Comparison of ENCODE assay signal across 9 cellular contexts in genomic region chr3:63864008-63864871, GRCh38. TPM values are rescaled to one million over a fixed set of nuclear protein-coding genes. Genes with fewer than 3 reads are reported as not detected.
A peak's percentile ranks its signal among the peaks of the same experiment; 100 is the strongest.
DNase-seq lines count a peak whose midpoint lies in the region; ATAC-seq and TF ChIP-seq lines count a peak whose summit lies in the region.
"Had no signal": no experiment of that assay in that cellular context is flagged by ENCODE, and none has a peak within 500 bp of the region (broad histone marks: within the 10 kb centered on the region; RNA-seq: fewer than 3 reads in every experiment).

No MANE protein-coding gene starts in this region.

- no peaks in the 10 kb centered on the region for H3K9me3 Mint-ChIP-seq in activated CD8-positive, alpha-beta memory T cell treated with anti-CD3 and anti-CD28 coated beads, Interleukin-2, amount 10 ng/mL, durations not matched to agents 7 days and 5 days (ENCODE audit: low read depth)
- no peaks in the 10 kb centered on the region for H3K9me3 Mint-ChIP-seq in stimulated activated memory B cell treated with anti-CD40 and anti-IgM and Interleukin-4, amounts not matched to agents 10 μg/mL and 1 μg/mL and 100 μg/mL, for 72 hours

- peak overlapping the region; percentile 97 for H3K4me3 Mint-ChIP-seq in activated CD8-positive, alpha-beta memory T cell treated with anti-CD3 and anti-CD28 coated beads, Interleukin-2, amount 10 ng/mL, durations not matched to agents 7 days and 5 days
- peak overlapping the region; percentile 88 for H3K4me3 Mint-ChIP-seq in stimulated activated memory B cell treated with anti-CD40 and anti-IgM and Interleukin-4, amounts not matched to agents 10 μg/mL and 1 μg/mL and 100 μg/mL, for 72 hours

- DNase-seq in GM06990 (ENCODE audit: extremely low read depth, insufficient read length) (peak; percentile 74), LHCN-M2 (ENCODE audit: low read depth) (peak; percentile 16), epithelial cell of prostate (ENCODE audit: low read depth, low spot score) (no peak), NCI-H1436 (lab: John Stamatoyannopoulos, UW) (no peak)
- peak; percentile 62 for DNase-seq in activated CD8-positive, alpha-beta memory T cell treated with anti-CD3 and anti-CD28 coated beads, Interleukin-2, amount 10 ng/mL, durations not matched to agents 7 days and 5 days

- no peak for TF ChIP-seq CTCF in GM06990 (IDR thresholded peaks at IDR 0.05; ENCODE audit: insufficient read depth, low read length, poor library complexity, severe bottlenecking)

- H3K4me3 ChIP-seq in GM06990 (replicated peaks; ENCODE audit: low read depth, low read length) (peak overlapping the region; percentile 71), muscle layer of colon (ENCODE audit: low read depth in 1 of 2, low read length in 2 of 2) (peak overlapping the region; percentile 60 to 68)

- peaks cover 48% of the 10 kb centered on the region for H3K4me1 Mint-ChIP-seq in activated CD8-positive, alpha-beta memory T cell treated with anti-CD3 and anti-CD28 coated beads, Interleukin-2, amount 10 ng/mL, durations not matched to agents 7 days and 5 days
- H3K4me1 Mint-ChIP-seq in stimulated activated memory B cell treated with anti-CD40 and anti-IgM and Interleukin-4, amounts not matched to agents 10 μg/mL and 1 μg/mL and 100 μg/mL, for 72 hours: peaks cover 62% of the 10 kb centered on the region

- peak; percentile 33 for ATAC-seq in GM21786 (IDR thresholded peaks at IDR 0.05; ENCODE audit: unreplicated experiment)
- ATAC-seq in activated CD8-positive, alpha-beta memory T cell treated with anti-CD3 and anti-CD28 coated beads, Interleukin-2, amount 10 ng/mL, durations not matched to agents 7 days and 5 days: peak; percentile 63
- peak; percentile 80 for ATAC-seq in stimulated activated memory B cell treated with anti-CD40 and anti-IgM and Interleukin-4, amounts not matched to agents 10 μg/mL and 1 μg/mL and 100 μg/mL, for 72 hours

- CTCF ChIA-PET in activated CD8-positive, alpha-beta memory T cell treated with anti-CD3 and anti-CD28 coated beads, Interleukin-2, amount 10 ng/mL, durations not matched to agents 7 days and 5 days (lab: Charles Lee): interaction anchor here (1.1 kb wide), 1 partner anchor 157 kb away, joined by 5 read pairs; no protein-coding TSS in a partner anchor

- H3K9ac ChIP-seq in muscle layer of colon (ENCODE audit: low read length): peak overlapping the region; percentile 60

- H3K4me1 ChIP-seq in muscle layer of colon (ENCODE audit: insufficient read depth, low read length): peaks cover 22% of the 10 kb centered on the region

- no peaks in the 10 kb centered on the region for H3K9me3 ChIP-seq in muscle layer of colon (ENCODE audit: low read length)

- H3K36me3 Mint-ChIP-seq in activated CD8-positive, alpha-beta memory T cell treated with anti-CD3 and anti-CD28 coated beads, Interleukin-2, amount 10 ng/mL, durations not matched to agents 7 days and 5 days: peaks cover 33% of the 10 kb centered on the region
- no peaks in the 10 kb centered on the region for H3K36me3 Mint-ChIP-seq in stimulated activated memory B cell treated with anti-CD40 and anti-IgM and Interleukin-4, amounts not matched to agents 10 μg/mL and 1 μg/mL and 100 μg/mL, for 72 hours

- H3K36me3 ChIP-seq in GM06990 (ENCODE audit: control insufficient read depth, insufficient read depth, low read length): peaks cover 1% of the 10 kb centered on the region; the same call in 1 of the 2 replicates
- H3K36me3 ChIP-seq in muscle layer of colon (ENCODE audit: insufficient read depth, low read length): no peaks in the 10 kb centered on the region

- peak overlapping the region; percentile 96 for H3K27ac Mint-ChIP-seq in activated CD8-positive, alpha-beta memory T cell treated with anti-CD3 and anti-CD28 coated beads, Interleukin-2, amount 10 ng/mL, durations not matched to agents 7 days and 5 days
- H3K27ac Mint-ChIP-seq in stimulated activated memory B cell treated with anti-CD40 and anti-IgM and Interleukin-4, amounts not matched to agents 10 μg/mL and 1 μg/mL and 100 μg/mL, for 72 hours: peak overlapping the region; percentile 84

- H3K27ac ChIP-seq in epithelial cell of prostate (peak overlapping the region; percentile 67), muscle layer of colon (ENCODE audit: low read depth, low read length) (peak overlapping the region; percentile 83)

- H3K27me3 Mint-ChIP-seq in activated CD8-positive, alpha-beta memory T cell treated with anti-CD3 and anti-CD28 coated beads, Interleukin-2, amount 10 ng/mL, durations not matched to agents 7 days and 5 days: no peaks in the 10 kb centered on the region
- no peaks in the 10 kb centered on the region for H3K27me3 Mint-ChIP-seq in stimulated activated memory B cell treated with anti-CD40 and anti-IgM and Interleukin-4, amounts not matched to agents 10 μg/mL and 1 μg/mL and 100 μg/mL, for 72 hours

- H3K27me3 ChIP-seq in GM06990 (replicated peaks; ENCODE audit: control insufficient read depth, insufficient read depth, low read length) (no peaks in the 10 kb centered on the region), muscle layer of colon (ENCODE audit: control insufficient read depth in 1 of 2, insufficient read depth in 2 of 2, low read length in 2 of 2) (no peaks in the 10 kb centered on the region)

RNA-seq across cellular contexts. Expression of gene ATXN7, which starts 0.6 kb away (rescaled TPM):
- total RNA-seq in LHCN-M2 (2014; rRNA removed): 7.8 and 10.4 TPM in 2 replicates
- polyA plus RNA-seq in LHCN-M2 (2012): 3.7 TPM
- 10 to 100 TPM; 41.9 to 56.5 TPM for total RNA-seq in activated CD8-positive, alpha-beta memory T cell treated with anti-CD3 and anti-CD28 coated beads, Interleukin-2, amount 10 ng/mL, durations not matched to agents 7 days and 5 days

RNA-seq across cellular contexts. Expression of gene THOC7, which starts 0.6 kb away (rescaled TPM):
- total RNA-seq in LHCN-M2 (2014; rRNA removed): 64.6 and 67.8 TPM in 2 replicates
- 59.9 TPM for polyA plus RNA-seq in LHCN-M2 (2012)
- total RNA-seq in activated CD8-positive, alpha-beta memory T cell treated with anti-CD3 and anti-CD28 coated beads, Interleukin-2, amount 10 ng/mL, durations not matched to agents 7 days and 5 days: 10 to 100 TPM; 77.7 to 78.1 TPM

RNA-seq across cellular contexts. Expression of gene C3orf49, which starts 45.1 kb away (rescaled TPM):
- total RNA-seq in LHCN-M2 (2014; rRNA removed): not detected in 2 replicates
- not detected for polyA plus RNA-seq in LHCN-M2 (2012)
- not detected for total RNA-seq in activated CD8-positive, alpha-beta memory T cell treated with anti-CD3 and anti-CD28 coated beads, Interleukin-2, amount 10 ng/mL, durations not matched to agents 7 days and 5 days
- total RNA-seq: renal cortical epithelial cell had no signal

RNA-seq across cellular contexts. Expression of gene SCAANT1, which starts 47.9 kb away (rescaled TPM):
- not detected in 2 replicates for total RNA-seq in LHCN-M2 (2014; rRNA removed)
- polyA plus RNA-seq in LHCN-M2 (2012): 0.55 TPM
- 1 to 10 TPM in 1 of 2 experiments, not detected in 1; 1.3 TPM for total RNA-seq in activated CD8-positive, alpha-beta memory T cell treated with anti-CD3 and anti-CD28 coated beads, Interleukin-2, amount 10 ng/mL, durations not matched to agents 7 days and 5 days
- total RNA-seq: renal cortical epithelial cell had no signal

Comparison
In these comparisons a context has a peak if more than half of its experiments do, and no peak if none do; other contexts are left out.
1. DNase-seq: peak in GM06990 (single experiment), LHCN-M2 (single experiment) and activated CD8-positive, alpha-beta memory T cell treated with anti-CD3 and anti-CD28 coated beads, Interleukin-2, amount 10 ng/mL, durations not matched to agents 7 days and 5 days (single experiment); none in epithelial cell of prostate (single experiment) and NCI-H1436 (single experiment).
2. Peak in every context shown above with its lines, with median percentiles within 50 percentile points of each other: ATAC-seq.